In the genomic region with DNA sequence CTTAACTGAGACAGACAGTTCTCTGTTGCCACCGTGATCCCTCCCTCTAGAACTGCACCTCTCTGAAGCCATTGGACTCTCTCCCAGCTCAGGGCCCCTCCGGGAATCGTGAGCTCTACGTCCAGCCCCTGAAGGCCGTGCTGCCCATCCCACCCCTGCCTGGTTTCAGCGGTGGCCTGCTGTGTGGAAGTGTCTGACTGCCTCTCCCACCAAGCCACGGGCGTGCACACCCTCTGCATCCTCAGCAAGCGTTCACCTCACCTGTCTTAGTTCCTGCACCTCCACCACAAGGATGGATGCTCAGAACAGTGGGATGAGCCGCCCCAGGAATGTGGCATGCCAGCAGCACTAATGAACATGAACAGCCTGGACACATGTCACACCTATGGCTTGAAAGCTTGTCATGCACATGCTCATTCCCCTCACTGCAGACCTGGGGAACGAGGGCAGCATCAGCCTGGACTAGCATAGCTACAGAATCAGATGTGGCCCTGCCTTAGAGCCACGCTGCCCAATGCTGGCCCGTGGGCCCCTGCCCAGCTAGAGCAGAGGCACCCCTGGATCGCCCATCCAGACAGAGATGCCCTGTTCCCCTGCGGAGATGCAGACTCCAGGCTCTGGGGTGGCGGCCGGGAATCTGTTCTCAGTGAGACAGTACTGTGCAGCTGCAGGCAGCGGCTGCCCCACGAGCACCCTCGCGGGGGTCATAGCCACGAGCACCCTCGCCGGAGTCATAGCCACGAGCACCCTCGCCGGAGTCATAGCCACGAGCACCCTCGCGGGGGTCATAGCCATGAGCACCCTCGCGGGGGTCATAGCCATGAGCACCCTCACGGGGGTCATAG, we compare ENCODE assay signal across 14 cellular contexts.
"Had no signal": no experiment of that assay in that cellular context is flagged by ENCODE, and none has a peak within 500 bp of the region (broad histone marks: within the 10 kb centered on the region; RNA-seq: fewer than 3 reads in every experiment).

No MANE protein-coding gene starts in this region.

- H3K9me3 ChIP-seq: colonic mucosa, heart left ventricle, left ventricle myocardium inferior, testis, vagina had no signal

- H3K4me1 ChIP-seq: colonic mucosa had no signal

- H3K4me3 Mint-ChIP-seq: activated naive CD8-positive, alpha-beta T cell treated with anti-CD3 and anti-CD28 coated beads, Interleukin-2, amount 50 U/mL, for 24 hours; activated T-cell treated with anti-CD3 and anti-CD28 coated beads, Interleukin-2, amount 50 U/mL, for 4 hours had no signal

- DNase-seq: activated CD4-positive, CD25-positive, alpha-beta regulatory T cell; activated naive CD4-positive, alpha-beta T cell treated with Interleukin-2 at 50 U/mL for 16 hours; activated naive CD8-positive, alpha-beta T cell treated with anti-CD3 and anti-CD28 coated beads, Interleukin-2, amount 50 U/mL, for 24 hours; activated T-cell treated with anti-CD3 and anti-CD28 coated beads, Interleukin-2, amount 50 U/mL, for 4 hours; colonic mucosa; left ventricle myocardium inferior; mesenchymal stem cell; right cardiac atrium; stimulated activated CD4-positive, alpha-beta T cell treated with anti-CD3 and anti-CD28 coated beads, Interleukin-12 subunit alpha, Interleukin-12 subunit beta, amount 100 ng/mL, for 4 hours; stimulated activated CD4-positive, alpha-beta T cell treated with anti-CD3 and anti-CD28 coated beads, Interleukin-2, amount 100 ng/mL, for 48 hours; stimulated activated naive CD8-positive, alpha-beta T cell treated with anti-CD3 and anti-CD28 coated beads, Interleukin-15, Interleukin-2, amounts not matched to agents 100 U/mL and 50 U/mL, for 24 hours; testis had no signal

- H3K9me3 Mint-ChIP-seq: activated naive CD8-positive, alpha-beta T cell treated with anti-CD3 and anti-CD28 coated beads, Interleukin-2, amount 50 U/mL, for 24 hours; activated T-cell treated with anti-CD3 and anti-CD28 coated beads, Interleukin-2, amount 50 U/mL, for 4 hours had no signal

- H3K36me3 ChIP-seq: colonic mucosa, vagina had no signal

- ATAC-seq: activated naive CD8-positive, alpha-beta T cell treated with anti-CD3 and anti-CD28 coated beads, Interleukin-2, amount 50 U/mL, for 24 hours; activated T-cell treated with anti-CD3 and anti-CD28 coated beads, Interleukin-2, amount 50 U/mL, for 4 hours; heart left ventricle; right cardiac atrium; stimulated activated naive CD8-positive, alpha-beta T cell treated with anti-CD3 and anti-CD28 coated beads, Interleukin-15, Interleukin-2, amounts not matched to agents 100 U/mL and 50 U/mL, for 24 hours had no signal

- H3K27me3 ChIP-seq: colonic mucosa, heart left ventricle, testis, vagina had no signal

- H3K4me3 ChIP-seq: colonic mucosa, heart left ventricle, left ventricle myocardium inferior, testis, vagina had no signal

- H3K27me3 Mint-ChIP-seq: activated naive CD8-positive, alpha-beta T cell treated with anti-CD3 and anti-CD28 coated beads, Interleukin-2, amount 50 U/mL, for 24 hours had no signal

- H3K27ac ChIP-seq: colonic mucosa, left ventricle myocardium inferior had no signal

- H3K27ac Mint-ChIP-seq: activated naive CD8-positive, alpha-beta T cell treated with anti-CD3 and anti-CD28 coated beads, Interleukin-2, amount 50 U/mL, for 24 hours had no signal
